In genomic region chr11:103993502-103993901, GRCh38 we compare ENCODE assay signal across 29 cellular contexts. TPM values are rescaled to one million over a fixed set of nuclear protein-coding genes. Genes with fewer than 3 reads are reported as not detected.
"Had no signal": no experiment of that assay in that cellular context is flagged by ENCODE, and none has a peak within 500 bp of the region (broad histone marks: within the 10 kb centered on the region; RNA-seq: fewer than 3 reads in every experiment).

No MANE protein-coding gene starts in this region.

- H3K36me3 Mint-ChIP-seq: activated naive CD4-positive, alpha-beta T cell treated with anti-CD3 and anti-CD28 coated beads, Interleukin-2, amount 50 U/mL, for 72 hours; WTC11 had no signal

- DNase-seq: activated CD4-positive, alpha-beta T cell treated with anti-CD3 and anti-CD28 coated beads for 48 hours; activated CD4-positive, alpha-beta T cell treated with anti-CD3 and anti-CD28 coated beads, Interleukin-2, amount 50 U/mL, for 4 hours; activated CD4-positive, CD25-positive, alpha-beta regulatory T cell treated with anti-CD3 and anti-CD28 coated beads, Interleukin-2, amount 50 U/mL, for 72 hours; activated CD8-positive, alpha-beta memory T cell treated with anti-CD3 and anti-CD28 coated beads, Interleukin-2, amount 50 U/mL, for 48 hours; activated CD8-positive, alpha-beta T cell treated with anti-CD3 and anti-CD28 coated beads, Interleukin-2, amount 10 ng/mL, durations not matched to agents 7 days and 5 days; activated effector memory CD4-positive, alpha-beta T cell treated with Interleukin-2 at 50 U/mL for 16 hours; activated naive CD4-positive, alpha-beta T cell treated with Interleukin-2 at 50 U/mL for 16 hours; activated T-cell treated with anti-CD3 and anti-CD28 coated beads, Interleukin-2, amount 50 U/mL, for 1 hour; amygdala; caudate nucleus; KG1; NCI-H1092; NCI-H1417 treated with DMSO at 0.1 percent for 48 hours; NCI-H1694; NCI-H2029; NCI-H2107; NCI-H2171 treated with DMSO at 0.1 percent for 48 hours; NCI-H226; NCI-H510A; Peyer's patch; SHP77 had no signal

- H3K4me3 Mint-ChIP-seq: activated CD8-positive, alpha-beta T cell treated with anti-CD3 and anti-CD28 coated beads, Interleukin-2, amount 10 ng/mL, durations not matched to agents 7 days and 5 days; activated T-helper 1 cell treated with anti-CD3 and anti-CD28 coated beads, Interleukin-12 subunit alpha, Interleukin-12 subunit beta, Interleukin-2, Interleukin-4 antibody, amounts not matched to agents 30 ng/mL and 10 ng/mL and 1 ng/mL, durations not matched to agents 14 hours and 24 hours and 36 hours; T-helper 1 cell treated with Interleukin-12 subunit alpha and Interleukin-12 subunit beta and Interleukin-4 antibody, amounts not matched to agents 30 μg/mL and 1 μg/mL, for 36 hours; WTC11 had no signal

- H3K9me3 Mint-ChIP-seq: activated naive CD4-positive, alpha-beta T cell treated with anti-CD3 and anti-CD28 coated beads, Interleukin-2, amount 50 U/mL, for 72 hours; activated T-helper 1 cell treated with anti-CD3 and anti-CD28 coated beads, Interleukin-12 subunit alpha, Interleukin-12 subunit beta, Interleukin-2, Interleukin-4 antibody, amounts not matched to agents 30 ng/mL and 10 ng/mL and 1 ng/mL, durations not matched to agents 14 hours and 24 hours and 36 hours; T-helper 1 cell treated with Interleukin-12 subunit alpha and Interleukin-12 subunit beta and Interleukin-4 antibody, amounts not matched to agents 30 μg/mL and 1 μg/mL, for 36 hours; WTC11 had no signal

- H3K4me3 ChIP-seq: breast epithelium, Peyer's patch, SJSA1 had no signal

- H3K27ac Mint-ChIP-seq: activated CD8-positive, alpha-beta T cell treated with anti-CD3 and anti-CD28 coated beads, Interleukin-2, amount 10 ng/mL, durations not matched to agents 7 days and 5 days; activated naive CD4-positive, alpha-beta T cell treated with anti-CD3 and anti-CD28 coated beads, Interleukin-2, amount 50 U/mL, for 72 hours; activated T-helper 1 cell treated with anti-CD3 and anti-CD28 coated beads, Interleukin-12 subunit alpha, Interleukin-12 subunit beta, Interleukin-2, Interleukin-4 antibody, amounts not matched to agents 30 ng/mL and 10 ng/mL and 1 ng/mL, durations not matched to agents 14 hours and 24 hours and 36 hours; T-helper 1 cell treated with Interleukin-12 subunit alpha and Interleukin-12 subunit beta and Interleukin-4 antibody, amounts not matched to agents 30 μg/mL and 1 μg/mL, for 36 hours; WTC11 had no signal

RNA-seq across cellular contexts. Expression of gene DDI1, which starts 42.9 kb away (rescaled TPM):
- total RNA-seq: activated CD8-positive, alpha-beta T cell treated with anti-CD3 and anti-CD28 coated beads, Interleukin-2, amount 10 ng/mL, durations not matched to agents 7 days and 5 days; activated naive CD4-positive, alpha-beta T cell treated with anti-CD3 and anti-CD28 coated beads, Interleukin-2, amount 50 U/mL, for 72 hours; activated T-helper 1 cell treated with anti-CD3 and anti-CD28 coated beads, Interleukin-12 subunit alpha, Interleukin-12 subunit beta, Interleukin-2, Interleukin-4 antibody, amounts not matched to agents 30 ng/mL and 10 ng/mL and 1 ng/mL, durations not matched to agents 14 hours and 24 hours and 36 hours; breast epithelium; cerebellum; MCF 10A; Peyer's patch; SJSA1; WTC11 had no signal
